In the genomic region with DNA sequence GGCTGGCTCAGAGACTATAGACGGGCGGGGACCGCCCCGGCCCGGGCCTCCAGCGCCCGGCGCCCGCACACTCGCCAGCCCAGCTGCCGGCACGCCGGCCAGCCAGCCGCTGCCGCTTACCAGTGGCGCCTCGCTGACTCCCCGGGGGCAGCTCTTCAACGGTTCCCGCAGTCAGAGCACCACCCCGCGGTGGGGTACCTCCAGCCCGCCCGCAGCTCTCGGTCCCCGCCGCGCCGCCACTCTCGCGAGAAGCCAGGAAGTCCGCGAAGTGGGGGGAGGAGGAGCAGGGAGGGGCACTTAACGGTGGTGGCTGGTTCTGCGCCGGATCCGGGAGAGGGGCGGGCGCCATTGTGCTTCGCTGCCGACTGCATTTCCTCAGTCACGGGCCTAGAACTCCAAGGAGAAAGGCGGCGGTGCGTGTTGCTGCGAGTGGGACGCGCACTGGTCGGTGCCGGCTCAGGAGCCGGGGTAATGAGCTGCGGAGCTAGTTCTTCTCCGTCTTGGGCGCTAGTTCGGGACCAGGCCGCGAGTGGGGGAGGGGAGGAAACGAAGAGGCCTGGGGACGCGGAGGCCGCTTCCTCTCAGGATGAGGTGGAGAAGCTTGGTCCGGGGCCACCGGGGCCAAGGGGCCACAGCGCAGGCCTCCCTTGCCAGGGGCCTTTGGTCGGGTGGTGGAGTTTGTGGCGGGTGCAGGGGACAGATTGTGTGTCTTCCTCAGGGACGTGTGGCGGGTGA, we compare ENCODE assay signal across 1 cellular context.
TF ChIP-seq lines count a peak whose summit lies in the region.

A gene with protein sequence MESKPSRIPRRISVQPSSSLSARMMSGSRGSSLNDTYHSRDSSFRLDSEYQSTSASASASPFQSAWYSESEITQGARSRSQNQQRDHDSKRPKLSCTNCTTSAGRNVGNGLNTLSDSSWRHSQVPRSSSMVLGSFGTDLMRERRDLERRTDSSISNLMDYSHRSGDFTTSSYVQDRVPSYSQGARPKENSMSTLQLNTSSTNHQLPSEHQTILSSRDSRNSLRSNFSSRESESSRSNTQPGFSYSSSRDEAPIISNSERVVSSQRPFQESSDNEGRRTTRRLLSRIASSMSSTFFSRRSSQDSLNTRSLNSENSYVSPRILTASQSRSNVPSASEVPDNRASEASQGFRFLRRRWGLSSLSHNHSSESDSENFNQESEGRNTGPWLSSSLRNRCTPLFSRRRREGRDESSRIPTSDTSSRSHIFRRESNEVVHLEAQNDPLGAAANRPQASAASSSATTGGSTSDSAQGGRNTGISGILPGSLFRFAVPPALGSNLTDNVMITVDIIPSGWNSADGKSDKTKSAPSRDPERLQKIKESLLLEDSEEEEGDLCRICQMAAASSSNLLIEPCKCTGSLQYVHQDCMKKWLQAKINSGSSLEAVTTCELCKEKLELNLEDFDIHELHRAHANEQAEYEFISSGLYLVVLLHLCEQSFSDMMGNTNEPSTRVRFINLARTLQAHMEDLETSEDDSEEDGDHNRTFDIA (plus strand): TSS at position 313 of the 735 bp plus-strand sequence. CDS start 16,517 bp downstream, outside the sequence.

TF ChIP-seq in GM23338, 12 proteins besides CTCF, POLR2A, EP300 and RAD21 (continued from another document):
- TF ChIP-seq, protein P1, sequence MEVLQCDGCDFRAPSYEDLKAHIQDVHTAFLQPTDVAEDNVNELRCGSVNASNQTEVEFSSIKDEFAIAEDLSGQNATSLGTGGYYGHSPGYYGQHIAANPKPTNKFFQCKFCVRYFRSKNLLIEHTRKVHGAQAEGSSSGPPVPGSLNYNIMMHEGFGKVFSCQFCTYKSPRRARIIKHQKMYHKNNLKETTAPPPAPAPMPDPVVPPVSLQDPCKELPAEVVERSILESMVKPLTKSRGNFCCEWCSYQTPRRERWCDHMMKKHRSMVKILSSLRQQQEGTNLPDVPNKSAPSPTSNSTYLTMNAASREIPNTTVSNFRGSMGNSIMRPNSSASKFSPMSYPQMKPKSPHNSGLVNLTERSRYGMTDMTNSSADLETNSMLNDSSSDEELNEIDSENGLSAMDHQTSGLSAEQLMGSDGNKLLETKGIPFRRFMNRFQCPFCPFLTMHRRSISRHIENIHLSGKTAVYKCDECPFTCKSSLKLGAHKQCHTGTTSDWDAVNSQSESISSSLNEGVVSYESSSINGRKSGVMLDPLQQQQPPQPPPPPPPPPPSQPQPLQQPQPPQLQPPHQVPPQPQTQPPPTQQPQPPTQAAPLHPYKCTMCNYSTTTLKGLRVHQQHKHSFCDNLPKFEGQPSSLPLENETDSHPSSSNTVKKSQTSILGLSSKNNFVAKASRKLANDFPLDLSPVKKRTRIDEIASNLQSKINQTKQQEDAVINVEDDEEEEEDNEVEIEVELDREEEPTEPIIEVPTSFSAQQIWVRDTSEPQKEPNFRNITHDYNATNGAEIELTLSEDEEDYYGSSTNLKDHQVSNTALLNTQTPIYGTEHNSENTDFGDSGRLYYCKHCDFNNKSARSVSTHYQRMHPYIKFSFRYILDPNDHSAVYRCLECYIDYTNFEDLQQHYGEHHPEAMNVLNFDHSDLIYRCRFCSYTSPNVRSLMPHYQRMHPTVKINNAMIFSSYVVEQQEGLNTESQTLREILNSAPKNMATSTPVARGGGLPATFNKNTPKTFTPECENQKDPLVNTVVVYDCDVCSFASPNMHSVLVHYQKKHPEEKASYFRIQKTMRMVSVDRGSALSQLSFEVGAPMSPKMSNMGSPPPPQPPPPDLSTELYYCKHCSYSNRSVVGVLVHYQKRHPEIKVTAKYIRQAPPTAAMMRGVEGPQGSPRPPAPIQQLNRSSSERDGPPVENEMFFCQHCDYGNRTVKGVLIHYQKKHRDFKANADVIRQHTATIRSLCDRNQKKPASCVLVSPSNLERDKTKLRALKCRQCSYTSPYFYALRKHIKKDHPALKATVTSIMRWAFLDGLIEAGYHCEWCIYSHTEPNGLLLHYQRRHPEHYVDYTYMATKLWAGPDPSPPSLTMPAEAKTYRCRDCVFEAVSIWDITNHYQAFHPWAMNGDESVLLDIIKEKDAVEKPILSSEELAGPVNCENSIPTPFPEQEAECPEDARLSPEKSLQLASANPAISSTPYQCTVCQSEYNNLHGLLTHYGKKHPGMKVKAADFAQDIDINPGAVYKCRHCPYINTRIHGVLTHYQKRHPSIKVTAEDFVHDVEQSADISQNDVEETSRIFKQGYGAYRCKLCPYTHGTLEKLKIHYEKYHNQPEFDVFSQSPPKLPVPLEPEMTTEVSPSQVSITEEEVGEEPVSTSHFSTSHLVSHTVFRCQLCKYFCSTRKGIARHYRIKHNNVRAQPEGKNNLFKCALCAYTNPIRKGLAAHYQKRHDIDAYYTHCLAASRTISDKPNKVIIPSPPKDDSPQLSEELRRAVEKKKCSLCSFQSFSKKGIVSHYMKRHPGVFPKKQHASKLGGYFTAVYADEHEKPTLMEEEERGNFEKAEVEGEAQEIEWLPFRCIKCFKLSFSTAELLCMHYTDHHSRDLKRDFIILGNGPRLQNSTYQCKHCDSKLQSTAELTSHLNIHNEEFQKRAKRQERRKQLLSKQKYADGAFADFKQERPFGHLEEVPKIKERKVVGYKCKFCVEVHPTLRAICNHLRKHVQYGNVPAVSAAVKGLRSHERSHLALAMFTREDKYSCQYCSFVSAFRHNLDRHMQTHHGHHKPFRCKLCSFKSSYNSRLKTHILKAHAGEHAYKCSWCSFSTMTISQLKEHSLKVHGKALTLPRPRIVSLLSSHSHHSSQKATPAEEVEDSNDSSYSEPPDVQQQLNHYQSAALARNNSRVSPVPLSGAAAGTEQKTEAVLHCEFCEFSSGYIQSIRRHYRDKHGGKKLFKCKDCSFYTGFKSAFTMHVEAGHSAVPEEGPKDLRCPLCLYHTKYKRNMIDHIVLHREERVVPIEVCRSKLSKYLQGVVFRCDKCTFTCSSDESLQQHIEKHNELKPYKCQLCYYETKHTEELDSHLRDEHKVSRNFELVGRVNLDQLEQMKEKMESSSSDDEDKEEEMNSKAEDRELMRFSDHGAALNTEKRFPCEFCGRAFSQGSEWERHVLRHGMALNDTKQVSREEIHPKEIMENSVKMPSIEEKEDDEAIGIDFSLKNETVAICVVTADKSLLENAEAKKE (CRISPR knock-in tag; IDR thresholded peaks at IDR 0.05) = no peak
